8 cellular contexts compared by ENCODE assay signal in genomic region chr12:48788522-48788851, GRCh38. TPM values are rescaled to one million over a fixed set of nuclear protein-coding genes. Genes with fewer than 3 reads are reported as not detected.
DNase-seq lines count a peak whose midpoint lies in the region; ATAC-seq and TF ChIP-seq lines count a peak whose summit lies in the region.

No MANE protein-coding gene starts in this region.

- ATAC-seq in GM18517 (IDR thresholded peaks at IDR 0.05; ENCODE audit: unreplicated experiment), result no peak

- H4K20me1 ChIP-seq in SK-N-SH (ENCODE audit: insufficient read depth), result no peaks in the 10 kb centered on the region

- no peaks in the 10 kb centered on the region for H3F3A ChIP-seq in SK-N-SH (replicated peaks; ENCODE audit: insufficient read depth)

- H3K27ac ChIP-seq in SK-N-SH (ENCODE audit: low read depth in 2 of 2, low read length in 1 of 2), result peak overlapping the region; percentile 29 to 33; a peak in 3 of 4 replicates

- no peak for TF ChIP-seq RAD21 in SK-N-SH (IDR thresholded peaks at IDR 0.05; ENCODE audit: low read length)

- TF ChIP-seq EP300 in SK-N-SH (IDR thresholded peaks at IDR 0.05; ENCODE audit: borderline replicate concordance in 1 of 2, low read depth in 1 of 2, low read length in 1 of 2), result no peak

- peak overlapping the region; percentile 91 for H3K4me2 ChIP-seq in SK-N-SH

- H2AFZ ChIP-seq in SK-N-SH (ENCODE audit: low read depth), result no peak overlapping the region

- 0% methylated on average over 12 of the region's 25 CpGs for WGBS in SK-N-SH (ENCODE audit: low lambda C conversion rate)

- H3K36me3 ChIP-seq in SK-N-SH (replicated peaks in 1 of 2; ENCODE audit: control insufficient read depth in 1 of 2, insufficient read depth in 2 of 2, low read length in 1 of 2), result no peaks in the 10 kb centered on the region

- DNase-seq in GM03348 (ENCODE audit: low spot score), result peak; percentile 70
- DNase-seq in SK-N-SH, result peak; percentile 74
- DNase-seq in fibroblast of the aortic adventitia (ENCODE audit: low read depth), result no peak
- DNase-seq in retinal pigment epithelial cell (ENCODE audit: low read depth), result no peak
- DNase-seq in GM19240 (ENCODE audit: insufficient read length, low spot score), result no peak
- DNase-seq in GM20000 (ENCODE audit: low spot score), result no peak
- DNase-seq in activated CD4-positive, alpha-beta T cell treated with anti-CD3 and anti-CD28 coated beads for 48 hours, result no peak

- H3K9me3 ChIP-seq in SK-N-SH, result no peaks in the 10 kb centered on the region

- peaks cover 49% of the 10 kb centered on the region for H3K79me2 ChIP-seq in SK-N-SH (ENCODE audit: insufficient read depth)

- H3K9ac ChIP-seq in SK-N-SH, result peak overlapping the region; percentile 79

- CTCF ChIA-PET in SK-N-SH (lab: Yijun Ruan, JAX), result interaction anchor here (1.0 to 15.6 kb wide), 4 partner anchors 23 to 38 kb away, joined by 3 to 234 read pairs (median 12); no protein-coding TSS in a partner anchor

- no peaks in the 10 kb centered on the region for H3K27me3 ChIP-seq in SK-N-SH (ENCODE audit: insufficient read depth)

- TF ChIP-seq CTCF in SK-N-SH (IDR thresholded peaks at IDR 0.05), result no peak
- no peak for TF ChIP-seq CTCF in fibroblast of the aortic adventitia (IDR thresholded peaks at IDR 0.05; ENCODE audit: insufficient read depth, low read length)
- TF ChIP-seq CTCF in retinal pigment epithelial cell (conservative IDR thresholded peaks at IDR 0.05; ENCODE audit: low read depth, low read length), result no peak
- no peak for TF ChIP-seq CTCF in GM20000 (IDR thresholded peaks at IDR 0.05; ENCODE audit: extremely low read depth, missing control alignments)

- H3K9me2 ChIP-seq in SK-N-SH, result no peaks in the 10 kb centered on the region

- H3K4me1 ChIP-seq in SK-N-SH (ENCODE audit: control insufficient read depth in 1 of 2, insufficient read depth in 2 of 2, low read depth in 1 of 2, low read length in 1 of 2), result peaks cover 0 to 19% of the 10 kb centered on the region in 2 experiments; a peak in 1 of 4 replicates

- POLR2A ChIA-PET in SK-N-SH (lab: Yijun Ruan, JAX), result interaction anchor here (0.5 to 1.4 kb wide), 3 partner anchors 8 to 1046 kb away, joined by 3 to 4 read pairs (median 3); partner anchors contain the start of gene DDX23

- peak overlapping the region; percentile 69 to 82 for H3K4me3 ChIP-seq in SK-N-SH (ENCODE audit: low read depth in 2 of 2, low read length in 1 of 2)
- H3K4me3 ChIP-seq in fibroblast of the aortic adventitia (ENCODE audit: low read depth, low read length), result peak overlapping the region; percentile 83
- H3K4me3 ChIP-seq in retinal pigment epithelial cell (ENCODE audit: low read length), result peak overlapping the region; percentile 81

TF ChIP-seq in SK-N-SH, 30 proteins besides CTCF, POLR2A, EP300 and RAD21:
- TF ChIP-seq USF2 (IDR thresholded peaks at IDR 0.05; ENCODE audit: borderline replicate concordance, low read depth, low read length), result no peak
- TF ChIP-seq FOSL2 (IDR thresholded peaks at IDR 0.05; ENCODE audit: borderline replicate concordance, low read depth), result no peak
- TF ChIP-seq EZH2phosphoT487 (IDR thresholded peaks at IDR 0.05; ENCODE audit: borderline replicate concordance, low read depth), result no peak
- no peak for TF ChIP-seq GABPA (IDR thresholded peaks at IDR 0.05; ENCODE audit: low read depth)
- no peak for TF ChIP-seq USF1 (IDR thresholded peaks at IDR 0.05; ENCODE audit: borderline replicate concordance, low read depth)
- no peak for TF ChIP-seq PBX3 (IDR thresholded peaks at IDR 0.05)
- 0 out of 2 replicates have a peak, but pooled peaks have one; percentile 2 for TF ChIP-seq MAX (IDR thresholded peaks at IDR 0.05; ENCODE audit: low read depth)
- 0 out of 2 replicates have a peak, but pooled peaks have one; percentile 40 for TF ChIP-seq FOXJ3 (CRISPR knock-in tag; IDR thresholded peaks at IDR 0.05)
- TF ChIP-seq TAF1 (IDR thresholded peaks at IDR 0.05; ENCODE audit: borderline replicate concordance, low read depth, low read length), result no peak
- no peak for TF ChIP-seq CHD2 (IDR thresholded peaks at IDR 0.05; ENCODE audit: low read length, partially characterized antibody)
- no peak for TF ChIP-seq NFIC (IDR thresholded peaks at IDR 0.05; ENCODE audit: borderline replicate concordance)
- TF ChIP-seq JUND (IDR thresholded peaks at IDR 0.05), result no peak
- TF ChIP-seq GATA2 (CRISPR knock-in tag; IDR thresholded peaks at IDR 0.05), result no peak
- no peak for TF ChIP-seq MXI1 (IDR thresholded peaks at IDR 0.05; ENCODE audit: low read depth, low read length)
- no peak for TF ChIP-seq NRF1 (IDR thresholded peaks at IDR 0.05; ENCODE audit: low read depth, low read length)
- TF ChIP-seq POLR2AphosphoS5 (IDR thresholded peaks at IDR 0.05; ENCODE audit: low read depth, low read length), result no peak
- no peak for TF ChIP-seq ZBTB33 (IDR thresholded peaks at IDR 0.05; ENCODE audit: borderline replicate concordance, low read depth)

RNA-seq across cellular contexts. Expression of gene ADCY6, which starts 0.4 kb away (rescaled TPM):
- polyA plus RNA-seq in SK-N-SH (2012; rRNA removed), result 36.0 and 46.4 TPM in 2 replicates
- polyA plus RNA-seq in SK-N-SH (2012; cell fraction: cytosol; rRNA removed), result 17.8 and 26.1 TPM in 2 replicates
- polyA plus RNA-seq in SK-N-SH (2012; cell fraction: nucleus; rRNA removed), result 126 and 137 TPM in 2 replicates
- 30.3 and 31.5 TPM in 2 replicates for total RNA-seq in fibroblast of the aortic adventitia (ENCODE audit: low replicate concordance)

RNA-seq across cellular contexts. Expression of gene CACNB3, which starts 29.8 kb away (rescaled TPM):
- 25.6 and 34.6 TPM in 2 replicates for polyA plus RNA-seq in SK-N-SH (2012; rRNA removed)
- polyA plus RNA-seq in SK-N-SH (2012; cell fraction: cytosol; rRNA removed), result 16.0 and 21.3 TPM in 2 replicates
- polyA plus RNA-seq in SK-N-SH (2012; cell fraction: nucleus; rRNA removed), result 159 and 161 TPM in 2 replicates
- total RNA-seq in fibroblast of the aortic adventitia (ENCODE audit: low replicate concordance), result 16.1 and 27.7 TPM in 2 replicates

Comparison
In these comparisons a context has a peak if more than half of its experiments do, and no peak if none do; other contexts are left out.
1. DNase-seq: peak in GM03348 (single experiment) and SK-N-SH (single experiment); none in fibroblast of the aortic adventitia (single experiment), retinal pigment epithelial cell (single experiment), GM19240 (single experiment), GM20000 (single experiment) and activated CD4-positive, alpha-beta T cell treated with anti-CD3 and anti-CD28 coated beads for 48 hours (single experiment).
2. Peak in every context shown above with its lines, with median percentiles within 50 percentile points of each other: H3K4me3 ChIP-seq.